Comparison of ENCODE assay signal across 15 cellular contexts in genomic region chr10:48983648-48984359, GRCh38. TPM values are rescaled to one million over a fixed set of nuclear protein-coding genes. Genes with fewer than 3 reads are reported as not detected.
"Had no signal": no experiment of that assay in that cellular context is flagged by ENCODE, and none has a peak within 500 bp of the region (broad histone marks: within the 10 kb centered on the region; RNA-seq: fewer than 3 reads in every experiment).

No MANE protein-coding gene starts in this region.

- H3K27me3 ChIP-seq: right lobe of liver had no signal

- H3K27me3 Mint-ChIP-seq: central memory CD8-positive, alpha-beta T cell; stimulated activated naive CD8-positive, alpha-beta T cell treated with anti-CD3 and anti-CD28 coated beads, Interleukin-15, amount 100 ng/mL, for 72 hours had no signal

- H3K36me3 ChIP-seq: right lobe of liver, thoracic aorta had no signal

- H3K4me3 Mint-ChIP-seq: central memory CD8-positive, alpha-beta T cell; nephron; stimulated activated naive CD8-positive, alpha-beta T cell treated with anti-CD3 and anti-CD28 coated beads, Interleukin-15, amount 100 ng/mL, for 72 hours had no signal

- H3K27ac Mint-ChIP-seq: activated T-helper 2 cell treated with anti-CD3 and anti-CD28 coated beads, Interferon-gamma antibody, Interleukin-2, Interleukin-4, amounts not matched to agents 10 μg/mL and 5 μg/mL and 100 μg/mL, durations not matched to agents 14 hours and 24 hours and 36 hours; nephron; stimulated activated naive CD8-positive, alpha-beta T cell treated with anti-CD3 and anti-CD28 coated beads, Interleukin-15, amount 100 ng/mL, for 72 hours had no signal

- H3K4me1 ChIP-seq: psoas muscle, right lobe of liver had no signal

- ATAC-seq: mucosa of descending colon; psoas muscle; right lobe of liver; stimulated activated naive CD8-positive, alpha-beta T cell treated with anti-CD3 and anti-CD28 coated beads, Interleukin-15, amount 100 ng/mL, for 72 hours had no signal

- H3K9me3 ChIP-seq: mucosa of descending colon, psoas muscle, right lobe of liver, thoracic aorta had no signal

- H3K4me3 ChIP-seq: lung, mucosa of descending colon, psoas muscle, right lobe of liver, thoracic aorta had no signal

- H3K4me1 Mint-ChIP-seq: central memory CD8-positive, alpha-beta T cell; stimulated activated naive CD8-positive, alpha-beta T cell treated with anti-CD3 and anti-CD28 coated beads, Interleukin-15, amount 100 ng/mL, for 72 hours had no signal

- DNase-seq: activated CD4-positive, alpha-beta T cell treated with anti-CD3 and anti-CD28 coated beads, Interleukin-2, amount 50 U/mL, for 1 hour; activated naive CD4-positive, alpha-beta T cell treated with anti-CD3 and anti-CD28 coated beads, Interleukin-2, amount 50 U/mL, for 16 hours; erythroblast; mucosa of descending colon; psoas muscle; right lobe of liver; stimulated activated naive CD8-positive, alpha-beta T cell treated with anti-CD3 and anti-CD28 coated beads, Interleukin-15, amount 100 ng/mL, for 72 hours had no signal

- H3K27ac ChIP-seq: psoas muscle, right lobe of liver, thoracic aorta had no signal

- H3K9me3 Mint-ChIP-seq: activated T-helper 2 cell treated with anti-CD3 and anti-CD28 coated beads, Interferon-gamma antibody, Interleukin-2, Interleukin-4, amounts not matched to agents 10 μg/mL and 5 μg/mL and 100 μg/mL, durations not matched to agents 14 hours and 24 hours and 36 hours; central memory CD8-positive, alpha-beta T cell; nephron; stimulated activated naive CD8-positive, alpha-beta T cell treated with anti-CD3 and anti-CD28 coated beads, Interleukin-15, amount 100 ng/mL, for 72 hours had no signal

RNA-seq across cellular contexts. Expression of gene LRRC18, which starts 44.2 kb away (rescaled TPM):
- total RNA-seq: activated T-helper 2 cell treated with anti-CD3 and anti-CD28 coated beads, Interferon-gamma antibody, Interleukin-2, Interleukin-4, amounts not matched to agents 10 μg/mL and 5 μg/mL and 100 μg/mL, durations not matched to agents 14 hours and 24 hours and 36 hours; mucosa of descending colon; omental fat pad; psoas muscle; right lobe of liver; T-helper 2 cell treated with Interferon-gamma antibody and Interleukin-4, amounts not matched to agents 100 ng/mL and 5 ng/mL, for 36 hours; thoracic aorta; ureter had no signal
- polyA plus RNA-seq: psoas muscle had no signal
